In genomic region chr3:158762701-158763100, GRCh38 we compare ENCODE assay signal across 22 cellular contexts. TPM values are rescaled to one million over a fixed set of nuclear protein-coding genes. Genes with fewer than 3 reads are reported as not detected.
DNase-seq lines count a peak whose midpoint lies in the region; ATAC-seq and TF ChIP-seq lines count a peak whose summit lies in the region.
"Had no signal": no experiment of that assay in that cellular context is flagged by ENCODE, and none has a peak within 500 bp of the region (broad histone marks: within the 10 kb centered on the region; RNA-seq: fewer than 3 reads in every experiment).

No MANE protein-coding gene starts in this region.

- H3K4me1 Mint-ChIP-seq in mesothelial cell of epicardium (peaks cover 58% of the 10 kb centered on the region), endodermal cell (no peaks in the 10 kb centered on the region)

- H3K27me3 ChIP-seq in gastroesophageal sphincter (no peaks in the 10 kb centered on the region), endodermal cell (ENCODE audit: control insufficient read depth, insufficient read depth, low read length, poor library complexity, severe bottlenecking) (no peaks in the 10 kb centered on the region)
- H3K27me3 ChIP-seq: BE2C had no signal

- no peaks in the 10 kb centered on the region for H3K36me3 ChIP-seq in gastroesophageal sphincter
- H3K36me3 ChIP-seq in endodermal cell (ENCODE audit: control insufficient read depth, insufficient read depth, low read length) = no peaks in the 10 kb centered on the region
- H3K36me3 ChIP-seq: BE2C had no signal

- 71 to 73% methylated on average over 3 to 4 of the region's 4 CpGs for WGBS in gastroesophageal sphincter (ENCODE audit: low coverage in 1 of 2), 2 donors
- 90 to 94% methylated on average over 2 to 4 of the region's 4 CpGs for WGBS in endodermal cell (ENCODE audit: insufficient coverage in 1 of 2, insufficient read length in 1 of 2), 2 experiments

- peak; percentile 88 for ATAC-seq in gastroesophageal sphincter
- no peak for ATAC-seq in HG02973 (IDR thresholded peaks at IDR 0.05; ENCODE audit: unreplicated experiment)

- H3K27ac ChIP-seq in VCaP (peak overlapping the region; percentile 54), gastroesophageal sphincter (peak overlapping the region in 2 of 4 donors; percentile 48 to 73), endodermal cell (ENCODE audit: low read depth, low read length) (no peak overlapping the region)
- H3K27ac ChIP-seq: KMS-11, SK-N-MC had no signal

- peak overlapping the region; percentile 89 for H3K27ac Mint-ChIP-seq in mesothelial cell of epicardium
- no peak overlapping the region for H3K27ac Mint-ChIP-seq in endodermal cell
- H3K27ac Mint-ChIP-seq: H9 had no signal

- no peak overlapping the region for H3K9ac ChIP-seq in endodermal cell (ENCODE audit: extremely low read depth, low read length, poor library complexity, severe bottlenecking)
- H3K9ac ChIP-seq: KMS-11 had no signal

- H3K4me3 ChIP-seq in gastroesophageal sphincter (no peak overlapping the region), skeletal muscle cell (ENCODE audit: low read depth, low read length) (no peak overlapping the region), endodermal cell (ENCODE audit: low read length) (no peak overlapping the region)
- H3K4me3 ChIP-seq: SK-N-MC had no signal

- DNase-seq in mesothelial cell of epicardium (ENCODE audit: low spot score in 2 of 2, unreplicated experiment in 2 of 2) = no peak
- peak; percentile 28 for DNase-seq in skeletal muscle cell (ENCODE audit: low read depth)
- DNase-seq in GF-D8 (lab: John Stamatoyannopoulos, UW) = no peak
- DNase-seq in NCI-H1694 treated with DMSO at 0.1 percent for 48 hours (lab: John Stamatoyannopoulos, UW) = no peak
- DNase-seq in endodermal cell = no peak
- DNase-seq: BE2C, DMS79, H9, IMR-90, NCI-H1105, NCI-H146, NCI-H2029 treated with DMSO at 0.1 percent for 48 hours, NCI-H2171, NCI-H524 treated with DMSO at 0.1 percent for 48 hours, NCI-H82, SHP77 had no signal

- peaks cover 4 to 35% (median 11%) of the 10 kb centered on the region in 3 donors for H3K4me1 ChIP-seq in gastroesophageal sphincter
- no peaks in the 10 kb centered on the region for H3K4me1 ChIP-seq in endodermal cell (ENCODE audit: control insufficient read depth, insufficient read depth, low read length)
- H3K4me1 ChIP-seq: BE2C had no signal

- H3K27me3 Mint-ChIP-seq in mesothelial cell of epicardium (ENCODE audit: low read depth) (no peaks in the 10 kb centered on the region), endodermal cell (ENCODE audit: insufficient read depth) (no peaks in the 10 kb centered on the region)

- H3K9me3 ChIP-seq in gastroesophageal sphincter (no peaks in the 10 kb centered on the region), endodermal cell (ENCODE audit: control insufficient read depth, low read length) (no peaks in the 10 kb centered on the region)
- H3K9me3 ChIP-seq: BE2C had no signal

- TF ChIP-seq CTCF in VCaP (conservative IDR thresholded peaks at IDR 0.05) (no peak), gastroesophageal sphincter (IDR thresholded peaks at IDR 0.05) (no peak), mesothelial cell of epicardium (IDR thresholded peaks at IDR 0.05; ENCODE audit: unreplicated experiment) (no peak), endodermal cell (conservative IDR thresholded peaks at IDR 0.05) (no peak)

- TF ChIP-seq POLR2A in gastroesophageal sphincter (IDR thresholded peaks at IDR 0.05) = no peak

- peaks cover 8% of the 10 kb centered on the region for H3K9me3 Mint-ChIP-seq in mesothelial cell of epicardium
- no peaks in the 10 kb centered on the region for H3K9me3 Mint-ChIP-seq in endodermal cell
- H3K9me3 Mint-ChIP-seq: H9 had no signal

- peaks cover 33% of the 10 kb centered on the region for H3K36me3 Mint-ChIP-seq in mesothelial cell of epicardium
- no peaks in the 10 kb centered on the region for H3K36me3 Mint-ChIP-seq in endodermal cell (ENCODE audit: low read depth)

- H3K4me3 Mint-ChIP-seq in mesothelial cell of epicardium = no peak overlapping the region
- no peak overlapping the region for H3K4me3 Mint-ChIP-seq in endodermal cell
- H3K4me3 Mint-ChIP-seq: H9 had no signal

- no peak for TF ChIP-seq EP300 in gastroesophageal sphincter (IDR thresholded peaks at IDR 0.05)

RNA-seq across cellular contexts. Expression of gene RARRES1, which starts 30.4 kb away (rescaled TPM):
- total RNA-seq in gastroesophageal sphincter (100 to 1,000 TPM in 1 of 4 donors, 10 to 100 TPM in 2, 1 to 10 TPM in 1; 4.8 to 110 (median 42.7) TPM), mesothelial cell of epicardium (48.9 to 53.0 TPM (median 51.9 TPM) in 3 replicates), endodermal cell (under 1 TPM; 0.58 to 0.95 TPM)
- polyA plus RNA-seq in endodermal cell (2013, experiment 1 of 2) = 1.1 TPM
- polyA plus RNA-seq in endodermal cell (2013, experiment 2 of 2) = 1.6 TPM
- total RNA-seq: A673 had no signal

RNA-seq across cellular contexts. Expression of gene MFSD1, which starts 39.2 kb away (rescaled TPM):
- 10 to 100 TPM; 36.3 to 93.8 (median 65.2) TPM for total RNA-seq in gastroesophageal sphincter
- total RNA-seq in mesothelial cell of epicardium = 30.9 to 32.2 TPM (median 31.5 TPM) in 3 replicates
- 10 to 100 TPM; 11.7 to 13.4 TPM for total RNA-seq in endodermal cell
- 15.1 TPM for polyA plus RNA-seq in endodermal cell (2013, experiment 1 of 2)
- 12.3 TPM for polyA plus RNA-seq in endodermal cell (2013, experiment 2 of 2)
